In genomic region chr16:84314373-84314772, GRCh38 we compare ENCODE assay signal across 23 cellular contexts. TPM values are rescaled to one million over a fixed set of nuclear protein-coding genes. Genes with fewer than 3 reads are reported as not detected.
"Had no signal": no experiment of that assay in that cellular context is flagged by ENCODE, and none has a peak within 500 bp of the region (broad histone marks: within the 10 kb centered on the region; RNA-seq: fewer than 3 reads in every experiment).

No MANE protein-coding gene starts in this region.

- H3K4me3 ChIP-seq: hepatocyte, lower lobe of right lung, ovary, thyroid gland had no signal

- H3K36me3 ChIP-seq: lower lobe of right lung, ovary, thyroid gland had no signal

- FAIRE-seq: islet of Langerhans, urothelium cell line had no signal

- H3K4me1 ChIP-seq: foreskin keratinocyte, lower lobe of right lung had no signal

- DNase-seq: activated CD4-positive, alpha-beta T cell treated with anti-CD3 and anti-CD28 coated beads, Interleukin-2, amount 50 U/mL, for 1 hour; activated CD4-positive, CD25-positive, alpha-beta regulatory T cell treated with anti-CD3 and anti-CD28 coated beads, Interleukin-2, amount 50 U/mL, for 72 hours; activated CD8-positive, alpha-beta memory T cell treated with anti-CD3 and anti-CD28 coated beads, Interleukin-2, amount 50 U/mL, for 48 hours; activated effector memory CD4-positive, alpha-beta T cell treated with Interleukin-2 at 50 U/mL for 16 hours; activated naive CD4-positive, alpha-beta T cell treated with anti-CD3 and anti-CD28 coated beads, Interleukin-2, amount 50 U/mL, for 16 hours; activated T-cell treated with anti-CD3 and anti-CD28 coated beads, Interleukin-2, amount 50 U/mL, for 48 hours; effector memory CD8-positive, alpha-beta T cell; foreskin keratinocyte; left colon; lower lobe of right lung; naive thymus-derived CD8-positive, alpha-beta T cell; ovary; stimulated activated naive B cell treated with anti-CD40 and anti-IgM and Interleukin-4, amounts not matched to agents 10 μg/mL and 1 μg/mL and 100 μg/mL, for 72 hours; thyroid gland had no signal

- H3K4me3 Mint-ChIP-seq: dendritic cell treated with granulocyte-macrophage colony-stimulating factor and Interleukin-4, amounts not matched to agents 40 ng/mL and 50 ng/mL, for 4 days; effector memory CD8-positive, alpha-beta T cell; naive thymus-derived CD8-positive, alpha-beta T cell; stimulated activated naive B cell treated with anti-CD40 and anti-IgM and Interleukin-4, amounts not matched to agents 10 μg/mL and 1 μg/mL and 100 μg/mL, for 72 hours; T-helper 1 cell treated with Interleukin-12 subunit alpha and Interleukin-12 subunit beta and Interleukin-4 antibody, amounts not matched to agents 30 μg/mL and 1 μg/mL, for 36 hours had no signal

- H3K27ac ChIP-seq: foreskin keratinocyte, hepatocyte, lower lobe of right lung, ovary, thyroid gland, VCaP had no signal

- ATAC-seq: effector memory CD8-positive, alpha-beta T cell; foreskin keratinocyte; left colon; lower lobe of right lung; naive thymus-derived CD8-positive, alpha-beta T cell; sciatic nerve; stimulated activated naive B cell treated with anti-CD40 and anti-IgM and Interleukin-4, amounts not matched to agents 10 μg/mL and 1 μg/mL and 100 μg/mL, for 72 hours had no signal

- H3K36me3 Mint-ChIP-seq: stimulated activated naive B cell treated with anti-CD40 and anti-IgM and Interleukin-4, amounts not matched to agents 10 μg/mL and 1 μg/mL and 100 μg/mL, for 72 hours had no signal

- H3K9me3 ChIP-seq: ovary, thyroid gland had no signal

- H3K27me3 ChIP-seq: ovary, thyroid gland had no signal

- H3K27ac Mint-ChIP-seq: dendritic cell treated with granulocyte-macrophage colony-stimulating factor and Interleukin-4, amounts not matched to agents 40 ng/mL and 50 ng/mL, for 4 days; effector memory CD8-positive, alpha-beta T cell; naive thymus-derived CD8-positive, alpha-beta T cell; stimulated activated naive B cell treated with anti-CD40 and anti-IgM and Interleukin-4, amounts not matched to agents 10 μg/mL and 1 μg/mL and 100 μg/mL, for 72 hours; T-helper 1 cell treated with Interleukin-12 subunit alpha and Interleukin-12 subunit beta and Interleukin-4 antibody, amounts not matched to agents 30 μg/mL and 1 μg/mL, for 36 hours had no signal

- H3K9me3 Mint-ChIP-seq: effector memory CD8-positive, alpha-beta T cell had no signal

RNA-seq across cellular contexts. Expression of gene WFDC1, which starts 19.7 kb away (rescaled TPM):
- total RNA-seq: foreskin keratinocyte; naive thymus-derived CD8-positive, alpha-beta T cell had no signal
- polyA plus RNA-seq: foreskin keratinocyte; naive thymus-derived CD8-positive, alpha-beta T cell had no signal

RNA-seq across cellular contexts. Expression of gene ATP2C2, which starts 54.0 kb away (rescaled TPM):
- total RNA-seq: fibroblast of lung; naive thymus-derived CD8-positive, alpha-beta T cell; subcutaneous adipose tissue had no signal
- polyA plus RNA-seq: fibroblast of lung; naive thymus-derived CD8-positive, alpha-beta T cell had no signal
